In genomic region chr6:108203189-108204119, GRCh38 we compare ENCODE assay signal across 1 cellular context.
A peak's percentile ranks its signal among the peaks of the same experiment; 100 is the strongest.
TF ChIP-seq lines count a peak whose summit lies in the region.

No MANE protein-coding gene starts in this region.

TF ChIP-seq in GM23338, 12 proteins besides CTCF, POLR2A, EP300 and RAD21 (continued from another document):
- TF ChIP-seq, protein P1, sequence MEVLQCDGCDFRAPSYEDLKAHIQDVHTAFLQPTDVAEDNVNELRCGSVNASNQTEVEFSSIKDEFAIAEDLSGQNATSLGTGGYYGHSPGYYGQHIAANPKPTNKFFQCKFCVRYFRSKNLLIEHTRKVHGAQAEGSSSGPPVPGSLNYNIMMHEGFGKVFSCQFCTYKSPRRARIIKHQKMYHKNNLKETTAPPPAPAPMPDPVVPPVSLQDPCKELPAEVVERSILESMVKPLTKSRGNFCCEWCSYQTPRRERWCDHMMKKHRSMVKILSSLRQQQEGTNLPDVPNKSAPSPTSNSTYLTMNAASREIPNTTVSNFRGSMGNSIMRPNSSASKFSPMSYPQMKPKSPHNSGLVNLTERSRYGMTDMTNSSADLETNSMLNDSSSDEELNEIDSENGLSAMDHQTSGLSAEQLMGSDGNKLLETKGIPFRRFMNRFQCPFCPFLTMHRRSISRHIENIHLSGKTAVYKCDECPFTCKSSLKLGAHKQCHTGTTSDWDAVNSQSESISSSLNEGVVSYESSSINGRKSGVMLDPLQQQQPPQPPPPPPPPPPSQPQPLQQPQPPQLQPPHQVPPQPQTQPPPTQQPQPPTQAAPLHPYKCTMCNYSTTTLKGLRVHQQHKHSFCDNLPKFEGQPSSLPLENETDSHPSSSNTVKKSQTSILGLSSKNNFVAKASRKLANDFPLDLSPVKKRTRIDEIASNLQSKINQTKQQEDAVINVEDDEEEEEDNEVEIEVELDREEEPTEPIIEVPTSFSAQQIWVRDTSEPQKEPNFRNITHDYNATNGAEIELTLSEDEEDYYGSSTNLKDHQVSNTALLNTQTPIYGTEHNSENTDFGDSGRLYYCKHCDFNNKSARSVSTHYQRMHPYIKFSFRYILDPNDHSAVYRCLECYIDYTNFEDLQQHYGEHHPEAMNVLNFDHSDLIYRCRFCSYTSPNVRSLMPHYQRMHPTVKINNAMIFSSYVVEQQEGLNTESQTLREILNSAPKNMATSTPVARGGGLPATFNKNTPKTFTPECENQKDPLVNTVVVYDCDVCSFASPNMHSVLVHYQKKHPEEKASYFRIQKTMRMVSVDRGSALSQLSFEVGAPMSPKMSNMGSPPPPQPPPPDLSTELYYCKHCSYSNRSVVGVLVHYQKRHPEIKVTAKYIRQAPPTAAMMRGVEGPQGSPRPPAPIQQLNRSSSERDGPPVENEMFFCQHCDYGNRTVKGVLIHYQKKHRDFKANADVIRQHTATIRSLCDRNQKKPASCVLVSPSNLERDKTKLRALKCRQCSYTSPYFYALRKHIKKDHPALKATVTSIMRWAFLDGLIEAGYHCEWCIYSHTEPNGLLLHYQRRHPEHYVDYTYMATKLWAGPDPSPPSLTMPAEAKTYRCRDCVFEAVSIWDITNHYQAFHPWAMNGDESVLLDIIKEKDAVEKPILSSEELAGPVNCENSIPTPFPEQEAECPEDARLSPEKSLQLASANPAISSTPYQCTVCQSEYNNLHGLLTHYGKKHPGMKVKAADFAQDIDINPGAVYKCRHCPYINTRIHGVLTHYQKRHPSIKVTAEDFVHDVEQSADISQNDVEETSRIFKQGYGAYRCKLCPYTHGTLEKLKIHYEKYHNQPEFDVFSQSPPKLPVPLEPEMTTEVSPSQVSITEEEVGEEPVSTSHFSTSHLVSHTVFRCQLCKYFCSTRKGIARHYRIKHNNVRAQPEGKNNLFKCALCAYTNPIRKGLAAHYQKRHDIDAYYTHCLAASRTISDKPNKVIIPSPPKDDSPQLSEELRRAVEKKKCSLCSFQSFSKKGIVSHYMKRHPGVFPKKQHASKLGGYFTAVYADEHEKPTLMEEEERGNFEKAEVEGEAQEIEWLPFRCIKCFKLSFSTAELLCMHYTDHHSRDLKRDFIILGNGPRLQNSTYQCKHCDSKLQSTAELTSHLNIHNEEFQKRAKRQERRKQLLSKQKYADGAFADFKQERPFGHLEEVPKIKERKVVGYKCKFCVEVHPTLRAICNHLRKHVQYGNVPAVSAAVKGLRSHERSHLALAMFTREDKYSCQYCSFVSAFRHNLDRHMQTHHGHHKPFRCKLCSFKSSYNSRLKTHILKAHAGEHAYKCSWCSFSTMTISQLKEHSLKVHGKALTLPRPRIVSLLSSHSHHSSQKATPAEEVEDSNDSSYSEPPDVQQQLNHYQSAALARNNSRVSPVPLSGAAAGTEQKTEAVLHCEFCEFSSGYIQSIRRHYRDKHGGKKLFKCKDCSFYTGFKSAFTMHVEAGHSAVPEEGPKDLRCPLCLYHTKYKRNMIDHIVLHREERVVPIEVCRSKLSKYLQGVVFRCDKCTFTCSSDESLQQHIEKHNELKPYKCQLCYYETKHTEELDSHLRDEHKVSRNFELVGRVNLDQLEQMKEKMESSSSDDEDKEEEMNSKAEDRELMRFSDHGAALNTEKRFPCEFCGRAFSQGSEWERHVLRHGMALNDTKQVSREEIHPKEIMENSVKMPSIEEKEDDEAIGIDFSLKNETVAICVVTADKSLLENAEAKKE (CRISPR knock-in tag; IDR thresholded peaks at IDR 0.05) = 0 out of 2 replicates have a peak, but pooled peaks have one; percentile 25
- no peak for TF ChIP-seq ZNF331 (CRISPR knock-in tag; IDR thresholded peaks at IDR 0.05; ENCODE audit: low read depth)
